Comparison of ENCODE assay signal across 8 cellular contexts in genomic region chr6:27471365-27472115, GRCh38. TPM values are rescaled to one million over a fixed set of nuclear protein-coding genes. Genes with fewer than 3 reads are reported as not detected.
DNase-seq lines count a peak whose midpoint lies in the region; ATAC-seq and TF ChIP-seq lines count a peak whose summit lies in the region.

No MANE protein-coding gene starts in this region.

- peak overlapping the region; percentile 63; the same call in 1 of the 2 replicates for H3K9ac ChIP-seq in IMR-90 (ENCODE audit: low read depth, low read length)

- H4K5ac ChIP-seq in IMR-90 (ENCODE audit: low read depth, low read length) = no peak overlapping the region

- POLR2A ChIA-PET in BJ (lab: Charles Lee) (interaction anchor here (0.6 kb wide), 1 partner anchor 293 kb away, joined by 3 read pairs; no protein-coding TSS in a partner anchor), IMR-90 (lab: Charles Lee; ENCODE audit: unreplicated experiment) (no interaction called here)

- H3K4me3 Mint-ChIP-seq in natural killer cell = peak overlapping the region; percentile 96

- WGBS in IMR-90 (ENCODE audit: extremely low coverage in 2 of 2, insufficient read length in 1 of 2), 2 experiments = 50% methylated on average over 2 of the region's 6 CpGs; no CpG with 5 or more reads in 1 of the 2 experiments

- H2BK120ac ChIP-seq in IMR-90 (ENCODE audit: low read depth, low read length) = no peak overlapping the region

- H3K4me3 ChIP-seq in BJ (ENCODE audit: low read depth, low read length) = peak overlapping the region; percentile 66
- peak overlapping the region; percentile 60 for H3K4me3 ChIP-seq in IMR-90 (ENCODE audit: insufficient read depth, low read depth, low read length)
- peak overlapping the region; percentile 84 to 94 (median 84) for H3K4me3 ChIP-seq in breast epithelium

- H3K18ac ChIP-seq in IMR-90 (ENCODE audit: low read depth, low read length) = no peak overlapping the region

- no peaks in the 10 kb centered on the region for H3K9me1 ChIP-seq in IMR-90 (ENCODE audit: insufficient read depth, low read length)

- H3K4me1 Mint-ChIP-seq in natural killer cell = peaks cover 44 to 46% of the 10 kb centered on the region in 2 donors

- no peak overlapping the region for H3K14ac ChIP-seq in IMR-90 (replicated peaks; ENCODE audit: low read depth, low read length)

- H4K8ac ChIP-seq in IMR-90 (ENCODE audit: low read depth in 2 of 2, low read length in 2 of 2) = peak overlapping the region in 1 of 2 experiments; percentile 58; a peak in 1 of 4 replicates

- in situ Hi-C loops in IMR-90 (cut with MboI; ENCODE audit: low sequenced_read_pairs) = loop anchor here (10.0 kb wide), 2 partner anchors 307 to 423 kb away; a partner anchor contains a TSS

- H2BK15ac ChIP-seq in IMR-90 (ENCODE audit: low read depth, low read length) = no peak overlapping the region

- CTCF ChIA-PET in BJ (lab: Yijun Ruan, JAX) (interaction anchor here (1.8 kb wide), 1 partner anchor 385 kb away, joined by 3 read pairs; no protein-coding TSS in a partner anchor), IMR-90 (lab: Yijun Ruan, JAX) (interaction anchor here (0.6 kb wide), 1 partner anchor 356 kb away, joined by 3 read pairs; no protein-coding TSS in a partner anchor)

- H3K4ac ChIP-seq in IMR-90 (ENCODE audit: low read depth, low read length) = no peak overlapping the region

- no peak overlapping the region for H2AK5ac ChIP-seq in IMR-90 (ENCODE audit: low read depth, low read length)

- peak overlapping the region; percentile 78 for H3K4me2 ChIP-seq in IMR-90 (ENCODE audit: low read depth, low read length)

- DNase-seq in BJ (ENCODE audit: low read depth) = no peak
- DNase-seq in IMR-90 = no peak
- DNase-seq in breast epithelium (ENCODE audit: low spot score in 2 of 2) = no peak
- no peak for DNase-seq in natural killer cell
- no peak for DNase-seq in mesenteric fat pad (ENCODE audit: low spot score)
- DNase-seq in anterior cingulate cortex (lab: John Stamatoyannopoulos, UW) = no peak

- H4K91ac ChIP-seq in IMR-90 (ENCODE audit: insufficient read depth, low read depth, low read length) = no peak overlapping the region

- H3K36me3 Mint-ChIP-seq in natural killer cell = peaks cover 8% of the 10 kb centered on the region

- H2AFZ ChIP-seq in IMR-90 (replicated peaks; ENCODE audit: low read length, poor library complexity) = no peak overlapping the region

- intact Hi-C loops in IMR-90 (cut with micrococcal nuclease) = loop anchor here (5.0 to 10.0 kb wide), 5 partner anchors 189 to 1473 kb away; no protein-coding TSS in a partner anchor
- intact Hi-C loops in breast epithelium (cut with DNase I; ENCODE audit: low total_unique reads) = no loop called here
- intact Hi-C loops in natural killer cell (cut with micrococcal nuclease) = loop anchor here (1.0 to 10.0 kb wide), 8 partner anchors 216 to 1447 kb away; partner anchors contain the start of gene HMGN4

- H3K9me3 ChIP-seq in IMR-90 (ENCODE audit: control insufficient read depth, insufficient read depth, low read length) (no peaks in the 10 kb centered on the region), breast epithelium (no peaks in the 10 kb centered on the region)

- TF ChIP-seq CTCF in BJ (IDR thresholded peaks at IDR 0.05; ENCODE audit: insufficient read depth, low read depth, low read length) = no peak
- no peak for TF ChIP-seq CTCF in IMR-90 (conservative IDR thresholded peaks at IDR 0.05; ENCODE audit: low read depth, low read length)
- TF ChIP-seq CTCF in breast epithelium (IDR thresholded peaks at IDR 0.05) = no peak
- no peak for TF ChIP-seq CTCF in natural killer cell (IDR thresholded peaks at IDR 0.05)

- H3K27me3 ChIP-seq in BJ (ENCODE audit: control insufficient read depth, insufficient read depth, low read length) (no peaks in the 10 kb centered on the region), IMR-90 (ENCODE audit: control insufficient read depth, insufficient read depth, low read length) (no peaks in the 10 kb centered on the region), breast epithelium (no peaks in the 10 kb centered on the region)

- H2BK20ac ChIP-seq in IMR-90 (ENCODE audit: low read depth, low read length) = no peak overlapping the region

- TF ChIP-seq POLR2A in IMR-90 (IDR thresholded peaks at IDR 0.05; ENCODE audit: low read depth, low read length) (no peak), breast epithelium (IDR thresholded peaks at IDR 0.05) (no peak)

- H3K56ac ChIP-seq in IMR-90 (ENCODE audit: extremely low read depth, insufficient read depth, low read length) = no peak overlapping the region

- H3K36me3 ChIP-seq in BJ (ENCODE audit: control insufficient read depth, insufficient read depth, low read length) (no peaks in the 10 kb centered on the region), IMR-90 (ENCODE audit: control insufficient read depth, insufficient read depth, low read length) (peaks cover 10% of the 10 kb centered on the region), breast epithelium (no peaks in the 10 kb centered on the region)

- no peaks in the 10 kb centered on the region for H4K20me1 ChIP-seq in IMR-90 (ENCODE audit: insufficient read depth, low read length)

- peak overlapping the region; percentile 94 for H3K27ac Mint-ChIP-seq in natural killer cell

- H3K4me1 ChIP-seq in IMR-90 (ENCODE audit: control insufficient read depth, insufficient read depth, low read length) (no peaks in the 10 kb centered on the region), breast epithelium (peaks cover 0 to 5% of the 10 kb centered on the region in 2 donors)

- H3K23ac ChIP-seq in IMR-90 (ENCODE audit: low read depth, low read length) = no peak overlapping the region

- dilution Hi-C loops in IMR-90 (cut with HindIII; ENCODE audit: low sequenced_read_pairs, unreplicated experiment) = no loop called here

- BruUV-seq in IMR-90 (replicated peaks; lab: Mats Ljungman, UMichigan) = no TSS peak

- H2AK9ac ChIP-seq in IMR-90 (replicated peaks; ENCODE audit: low read depth, low read length, poor library complexity) = no peak overlapping the region

- TF ChIP-seq RAD21 in IMR-90 (IDR thresholded peaks at IDR 0.05; ENCODE audit: low read length) = no peak

- H3K27ac ChIP-seq in IMR-90 (ENCODE audit: insufficient read depth, low read length) = no peak overlapping the region
- H3K27ac ChIP-seq in breast epithelium = peak overlapping the region; percentile 94 to 97

- H3K79me1 ChIP-seq in IMR-90 (ENCODE audit: low read depth in 1 of 2, low read length in 2 of 2) = peaks cover 12 to 16% of the 10 kb centered on the region in 2 experiments; a peak in 3 of 4 replicates

- H3K9me3 Mint-ChIP-seq in natural killer cell = no peaks in the 10 kb centered on the region

- H3K27me3 Mint-ChIP-seq in natural killer cell (ENCODE audit: low read depth in 2 of 2) = no peaks in the 10 kb centered on the region

- ATAC-seq in IMR-90 (ENCODE audit: low read depth) = no peak
- ATAC-seq in natural killer cell = no peak
- no peak for ATAC-seq in GM18517 (IDR thresholded peaks at IDR 0.05; ENCODE audit: unreplicated experiment)
- no peak for ATAC-seq in GM19351 (IDR thresholded peaks at IDR 0.05; ENCODE audit: unreplicated experiment)

- no peak overlapping the region for H2BK5ac ChIP-seq in IMR-90 (ENCODE audit: low read depth, low read length, poor library complexity, severe bottlenecking)

TF ChIP-seq in IMR-90, 13 proteins besides CTCF, POLR2A, EP300 and RAD21:
- no peak for TF ChIP-seq CHD1 (IDR thresholded peaks at IDR 0.05; ENCODE audit: low read depth, low read length)
- no peak for TF ChIP-seq BHLHE40 (IDR thresholded peaks at IDR 0.05; ENCODE audit: low read depth, low read length)
- TF ChIP-seq SMC3 (IDR thresholded peaks at IDR 0.05; ENCODE audit: low read depth, low read length) = no peak
- TF ChIP-seq NFE2L2 (IDR thresholded peaks at IDR 0.05; ENCODE audit: low read depth, low read length) = no peak
- no peak for TF ChIP-seq RCOR1 (IDR thresholded peaks at IDR 0.05; ENCODE audit: insufficient replicate concordance, low read length)
- no peak for TF ChIP-seq ELK1 (IDR thresholded peaks at IDR 0.05; ENCODE audit: borderline replicate concordance, low read depth, low read length)
- TF ChIP-seq MAFK (IDR thresholded peaks at IDR 0.05; ENCODE audit: low read depth, low read length) = no peak
- no peak for TF ChIP-seq CEBPB (IDR thresholded peaks at IDR 0.05; ENCODE audit: low read depth, low read length)
- TF ChIP-seq FOS (IDR thresholded peaks at IDR 0.05; ENCODE audit: low read depth, low read length) = no peak
- no peak for TF ChIP-seq USF2 (IDR thresholded peaks at IDR 0.05; ENCODE audit: low read depth, low read length)
- no peak for TF ChIP-seq MXI1 (IDR thresholded peaks at IDR 0.05; ENCODE audit: borderline replicate concordance, low read depth, low read length)
- TF ChIP-seq RFX5 (IDR thresholded peaks at IDR 0.05; ENCODE audit: low read depth, low read length) = no peak
- no peak for TF ChIP-seq MAZ (IDR thresholded peaks at IDR 0.05; ENCODE audit: borderline replicate concordance, low read depth, low read length)

RNA-seq across cellular contexts. Expression of gene ZNF184, which starts 1.4 kb away (rescaled TPM):
- polyA plus RNA-seq in BJ (2011; rRNA removed) = 1.8 and 3.4 TPM in 2 replicates
- polyA minus RNA-seq in BJ (2011; rRNA and poly(A)+ RNA removed) = 2.3 and 2.9 TPM in 2 replicates
- total RNA-seq in IMR-90 (2012; rRNA removed) = 8.1 and 10.6 TPM in 2 replicates
- polyA plus RNA-seq in IMR-90 (2012; rRNA removed) = 2.0 and 2.8 TPM in 2 replicates
- polyA plus RNA-seq in IMR-90 (2012; cell fraction: cytosol; rRNA removed) = 0.26 and 0.49 TPM in 2 replicates
- polyA plus RNA-seq in IMR-90 (2012; cell fraction: nucleus; rRNA removed; ENCODE audit: low replicate concordance) = 0.17 and 3.2 TPM in 2 replicates
- 10 to 100 TPM in 1 of 3 donors, 1 to 10 TPM in 2; 3.8 to 13.3 (median 9.2) TPM for total RNA-seq in breast epithelium
- total RNA-seq in natural killer cell = 10 to 100 TPM; 12.8 to 21.7 (median 16.2) TPM
- 3.7 TPM for total RNA-seq in mesenteric fat pad
